24 cellular contexts compared by ENCODE assay signal in the genomic region with DNA sequence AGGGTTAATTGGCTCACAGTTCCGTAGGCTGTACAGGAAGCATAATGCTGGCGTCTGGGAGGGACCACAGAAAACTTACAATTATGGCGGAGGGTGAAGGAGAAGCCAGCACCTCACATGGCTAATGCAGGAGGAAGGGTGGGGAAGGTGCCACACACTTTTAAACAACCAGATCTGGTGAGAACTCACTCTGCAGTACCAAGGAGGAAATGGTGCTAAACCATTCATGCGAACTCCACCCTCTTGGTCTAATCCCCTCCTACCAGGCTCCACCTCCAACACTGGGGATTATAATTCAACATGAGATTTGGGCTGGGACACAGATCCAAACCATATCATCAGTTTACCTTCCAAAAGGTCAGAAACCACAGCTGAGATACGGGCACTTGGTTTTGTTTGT.
"Had no signal": no experiment of that assay in that cellular context is flagged by ENCODE, and none has a peak within 500 bp of the region (broad histone marks: within the 10 kb centered on the region; RNA-seq: fewer than 3 reads in every experiment).

No MANE protein-coding gene starts in this region.

- ATAC-seq: stimulated activated effector memory CD8-positive, alpha-beta T cell treated with anti-CD3 and anti-CD28 coated beads, Interleukin-12 subunit alpha, Interleukin-12 subunit beta, amount 100 ng/mL, for 72 hours; stimulated activated memory B cell treated with anti-CD40 and anti-IgM and Interleukin-4, amounts not matched to agents 10 μg/mL and 1 μg/mL and 100 μg/mL, for 72 hours; stimulated activated naive B cell treated with anti-CD40 and anti-IgM and Interleukin-4, amounts not matched to agents 10 μg/mL and 1 μg/mL and 100 μg/mL, for 72 hours; stimulated activated naive CD8-positive, alpha-beta T cell treated with anti-CD3 and anti-CD28 coated beads, Interleukin-15, amount 100 ng/mL, for 72 hours; stimulated activated naive CD8-positive, alpha-beta T cell treated with anti-CD3 and anti-CD28 coated beads, Interleukin-15, Interleukin-2, amounts not matched to agents 100 U/mL and 50 U/mL, for 24 hours; upper lobe of right lung had no signal

- H3K27ac Mint-ChIP-seq: stimulated activated effector memory CD8-positive, alpha-beta T cell treated with anti-CD3 and anti-CD28 coated beads, Interleukin-12 subunit alpha, Interleukin-12 subunit beta, amount 100 ng/mL, for 72 hours; stimulated activated memory B cell treated with anti-CD40 and anti-IgM and Interleukin-4, amounts not matched to agents 10 μg/mL and 1 μg/mL and 100 μg/mL, for 72 hours; stimulated activated naive B cell treated with anti-CD40 and anti-IgM and Interleukin-4, amounts not matched to agents 10 μg/mL and 1 μg/mL and 100 μg/mL, for 72 hours; stimulated activated naive CD8-positive, alpha-beta T cell treated with anti-CD3 and anti-CD28 coated beads, Interleukin-15, amount 100 ng/mL, for 72 hours; type B pancreatic cell had no signal

- H3K9me3 Mint-ChIP-seq: stimulated activated memory B cell treated with anti-CD40 and anti-IgM and Interleukin-4, amounts not matched to agents 10 μg/mL and 1 μg/mL and 100 μg/mL, for 72 hours; stimulated activated naive CD8-positive, alpha-beta T cell treated with anti-CD3 and anti-CD28 coated beads, Interleukin-15, amount 100 ng/mL, for 72 hours had no signal

- H3K27me3 Mint-ChIP-seq: stimulated activated memory B cell treated with anti-CD40 and anti-IgM and Interleukin-4, amounts not matched to agents 10 μg/mL and 1 μg/mL and 100 μg/mL, for 72 hours; stimulated activated naive B cell treated with anti-CD40 and anti-IgM and Interleukin-4, amounts not matched to agents 10 μg/mL and 1 μg/mL and 100 μg/mL, for 72 hours; stimulated activated naive CD8-positive, alpha-beta T cell treated with anti-CD3 and anti-CD28 coated beads, Interleukin-15, amount 100 ng/mL, for 72 hours; type B pancreatic cell had no signal

- H3K4me1 Mint-ChIP-seq: stimulated activated effector memory CD8-positive, alpha-beta T cell treated with anti-CD3 and anti-CD28 coated beads, Interleukin-12 subunit alpha, Interleukin-12 subunit beta, amount 100 ng/mL, for 72 hours; stimulated activated memory B cell treated with anti-CD40 and anti-IgM and Interleukin-4, amounts not matched to agents 10 μg/mL and 1 μg/mL and 100 μg/mL, for 72 hours; stimulated activated naive B cell treated with anti-CD40 and anti-IgM and Interleukin-4, amounts not matched to agents 10 μg/mL and 1 μg/mL and 100 μg/mL, for 72 hours; stimulated activated naive CD8-positive, alpha-beta T cell treated with anti-CD3 and anti-CD28 coated beads, Interleukin-15, amount 100 ng/mL, for 72 hours had no signal

- H3K36me3 Mint-ChIP-seq: stimulated activated effector memory CD8-positive, alpha-beta T cell treated with anti-CD3 and anti-CD28 coated beads, Interleukin-12 subunit alpha, Interleukin-12 subunit beta, amount 100 ng/mL, for 72 hours; stimulated activated memory B cell treated with anti-CD40 and anti-IgM and Interleukin-4, amounts not matched to agents 10 μg/mL and 1 μg/mL and 100 μg/mL, for 72 hours; stimulated activated naive B cell treated with anti-CD40 and anti-IgM and Interleukin-4, amounts not matched to agents 10 μg/mL and 1 μg/mL and 100 μg/mL, for 72 hours; type B pancreatic cell had no signal

- DNase-seq: stimulated activated CD4-positive, alpha-beta T cell treated with anti-CD3 and anti-CD28 coated beads, Interleukin-2, amount 100 ng/mL, for 48 hours; stimulated activated CD4-positive, alpha-beta T cell treated with anti-CD3 and anti-CD28 coated beads, Interleukin-4, amount 100 ng/mL, for 1 hour; stimulated activated CD4-positive, alpha-beta T cell treated with anti-CD3 and anti-CD28 coated beads, Interleukin-4, amount 100 ng/mL, for 24 hours; stimulated activated CD4-positive, alpha-beta T cell treated with anti-CD3 and anti-CD28 coated beads, Interleukin-4, amount 100 ng/mL, for 4 hours; stimulated activated CD8-positive, alpha-beta memory T cell treated with anti-CD3 and anti-CD28 coated beads, Interleukin-4, amount 100 ng/mL, for 48 hours; stimulated activated naive B cell treated with anti-CD40 and anti-IgM and Interleukin-4, amounts not matched to agents 10 μg/mL and 1 μg/mL and 100 μg/mL, for 72 hours; stimulated activated naive CD4-positive, alpha-beta T cell; stimulated activated naive CD4-positive, alpha-beta T cell treated with Interleukin-2 at 50 U/mL for 16 hours; stimulated activated naive CD8-positive, alpha-beta T cell treated with anti-CD3 and anti-CD28 coated beads, Interleukin-15, amount 100 ng/mL, for 72 hours; stimulated activated naive CD8-positive, alpha-beta T cell treated with anti-CD3 and anti-CD28 coated beads, Interleukin-15, Interleukin-2, amounts not matched to agents 100 U/mL and 50 U/mL, for 24 hours; stomach; substantia nigra; testis; thyroid gland; tibial artery; transverse colon; trophoblast cell; upper lobe of left lung; upper lobe of right lung; uterus had no signal

- H3K4me3 Mint-ChIP-seq: stimulated activated effector memory CD8-positive, alpha-beta T cell treated with anti-CD3 and anti-CD28 coated beads, Interleukin-12 subunit alpha, Interleukin-12 subunit beta, amount 100 ng/mL, for 72 hours; stimulated activated memory B cell treated with anti-CD40 and anti-IgM and Interleukin-4, amounts not matched to agents 10 μg/mL and 1 μg/mL and 100 μg/mL, for 72 hours; stimulated activated naive B cell treated with anti-CD40 and anti-IgM and Interleukin-4, amounts not matched to agents 10 μg/mL and 1 μg/mL and 100 μg/mL, for 72 hours; stimulated activated naive CD8-positive, alpha-beta T cell treated with anti-CD3 and anti-CD28 coated beads, Interleukin-15, amount 100 ng/mL, for 72 hours; stimulated activated naive CD8-positive, alpha-beta T cell treated with anti-CD3 and anti-CD28 coated beads, Interleukin-15, Interleukin-2, amounts not matched to agents 100 ng/mL and 50 ng/mL, for 24 hours; type B pancreatic cell had no signal
